In genomic region chr1:47755368-47755990, GRCh38 we compare ENCODE assay signal across 8 cellular contexts.
DNase-seq lines count a peak whose midpoint lies in the region; ATAC-seq and TF ChIP-seq lines count a peak whose summit lies in the region.

No MANE protein-coding gene starts in this region.

- BruUV-seq in Caco-2 (replicated peaks; lab: Mats Ljungman, UMichigan) = no TSS peak

- intact Hi-C loops in Caco-2 (cut with micrococcal nuclease; ENCODE audit: unreplicated experiment) = loop anchor here (1.0 kb wide), 1 partner anchor 17 kb away; no protein-coding TSS in a partner anchor
- intact Hi-C loops in right lobe of liver (cut with DNase I) = no loop called here
- intact Hi-C loops in tibial artery (cut with DNase I; ENCODE audit: low total_unique reads) = no loop called here

- POLR2A ChIA-PET in Caco-2 (lab: Charles Lee) = no interaction called here

- H3K4me3 Mint-ChIP-seq in Caco-2 (ENCODE audit: unreplicated experiment) = no peak overlapping the region

- H3K4me1 Mint-ChIP-seq in Caco-2 (ENCODE audit: low read depth, unreplicated experiment) = peaks cover 7% of the 10 kb centered on the region

- H3K27me3 ChIP-seq in Caco-2 (replicated peaks; ENCODE audit: control insufficient read depth, insufficient read depth, low read length) = no peaks in the 10 kb centered on the region
- no peaks in the 10 kb centered on the region for H3K27me3 ChIP-seq in Peyer's patch
- H3K27me3 ChIP-seq in right lobe of liver = no peaks in the 10 kb centered on the region
- no peaks in the 10 kb centered on the region for H3K27me3 ChIP-seq in tibial artery

- no peak overlapping the region for H3K27ac Mint-ChIP-seq in Caco-2 (ENCODE audit: unreplicated experiment)
- no peak overlapping the region for H3K27ac Mint-ChIP-seq in activated naive CD4-positive, alpha-beta T cell treated with anti-CD3 and anti-CD28 coated beads, Interleukin-2, amount 50 U/mL, for 72 hours

- TF ChIP-seq CTCF in Caco-2 (IDR thresholded peaks at IDR 0.05; ENCODE audit: insufficient read depth in 1 of 2, low read depth in 1 of 2, low read length in 1 of 2, severe bottlenecking in 1 of 2, unreplicated experiment in 1 of 2) = peak; percentile 59 to 63
- TF ChIP-seq CTCF in Peyer's patch (IDR thresholded peaks at IDR 0.05) = peak in 5 of 6 experiments; percentile 22 to 68 (median 62)
- peak; percentile 34 to 61 (median 51) for TF ChIP-seq CTCF in right lobe of liver (IDR thresholded peaks at IDR 0.05)
- peak; percentile 9 to 13 for TF ChIP-seq CTCF in tibial artery (IDR thresholded peaks at IDR 0.05)

- H3K9me3 Mint-ChIP-seq in Caco-2 (ENCODE audit: unreplicated experiment) = no peaks in the 10 kb centered on the region
- no peaks in the 10 kb centered on the region for H3K9me3 Mint-ChIP-seq in activated naive CD4-positive, alpha-beta T cell treated with anti-CD3 and anti-CD28 coated beads, Interleukin-2, amount 50 U/mL, for 72 hours

- no CpG with 5 or more reads among the region's 7 CpGs for WGBS in right lobe of liver (ENCODE audit: insufficient coverage, low coverage, low lambda C conversion rate, missing lambda C conversion rate)

- CTCF ChIA-PET in Caco-2 (lab: Charles Lee) = interaction anchor here (0.5 to 0.7 kb wide), 3 partner anchors 17 to 318 kb away, joined by 3 to 6 read pairs (median 5); partner anchors contain the start of gene FOXD2

- H3K9me3 ChIP-seq in Caco-2 (no peaks in the 10 kb centered on the region), Peyer's patch (no peaks in the 10 kb centered on the region), right lobe of liver (no peaks in the 10 kb centered on the region), tibial artery (no peaks in the 10 kb centered on the region)

- H3K36me3 Mint-ChIP-seq in Caco-2 (ENCODE audit: insufficient read depth, unreplicated experiment) = no peaks in the 10 kb centered on the region
- no peaks in the 10 kb centered on the region for H3K36me3 Mint-ChIP-seq in activated naive CD4-positive, alpha-beta T cell treated with anti-CD3 and anti-CD28 coated beads, Interleukin-2, amount 50 U/mL, for 72 hours

- ATAC-seq in GM21717 (IDR thresholded peaks at IDR 0.05; ENCODE audit: unreplicated experiment) = peak; percentile 53
- peak; percentile 56 to 75 for ATAC-seq in activated naive CD4-positive, alpha-beta T cell treated with anti-CD3 and anti-CD28 coated beads, Interleukin-2, amount 50 U/mL, for 72 hours
- peak; percentile 48 to 67 (median 56) for ATAC-seq in right lobe of liver

- no peaks in the 10 kb centered on the region for H3K36me3 ChIP-seq in Caco-2 (ENCODE audit: control insufficient read depth, insufficient read depth, low read length)
- no peaks in the 10 kb centered on the region for H3K36me3 ChIP-seq in Peyer's patch
- H3K36me3 ChIP-seq in right lobe of liver = no peaks in the 10 kb centered on the region
- H3K36me3 ChIP-seq in tibial artery = no peaks in the 10 kb centered on the region

- TF ChIP-seq POLR2A in Peyer's patch (IDR thresholded peaks at IDR 0.05) (no peak), right lobe of liver (IDR thresholded peaks at IDR 0.05) (no peak)

- no peak overlapping the region for H3K4me3 ChIP-seq in Caco-2 (ENCODE audit: low read depth, low read length)
- H3K4me3 ChIP-seq in Peyer's patch = no peak overlapping the region
- H3K4me3 ChIP-seq in right lobe of liver = no peak overlapping the region
- no peak overlapping the region for H3K4me3 ChIP-seq in tibial artery

- no peaks in the 10 kb centered on the region for H3K27me3 Mint-ChIP-seq in Caco-2 (ENCODE audit: insufficient read depth, unreplicated experiment)

- H3K4me1 ChIP-seq in Caco-2 (no peaks in the 10 kb centered on the region), Peyer's patch (peaks cover 0 to 15% (median 0%) of the 10 kb centered on the region in 4 donors), right lobe of liver (no peaks in the 10 kb centered on the region), tibial artery (peaks cover 0 to 69% (median 50%) of the 10 kb centered on the region in 4 donors)

- H3K27ac ChIP-seq in Peyer's patch (no peak overlapping the region), right lobe of liver (no peak overlapping the region), tibial artery (peak overlapping the region in 1 of 2 donors; percentile 90)

- DNase-seq in Caco-2 (peak; percentile 53 to 71), Peyer's patch (peak; percentile 33 to 83 (median 71)), right lobe of liver (peak in 2 of 3 donors; percentile 35 to 57), tibial artery (no peak), middle frontal gyrus (ENCODE audit: extremely low spot score, low spot score) (no peak), midbrain (lab: John Stamatoyannopoulos, UW) (no peak)
- DNase-seq in activated naive CD4-positive, alpha-beta T cell treated with anti-CD3 and anti-CD28 coated beads, Interleukin-2, amount 50 U/mL, for 72 hours (ENCODE audit: low spot score in 2 of 2) = peak in 1 of 2 donors; percentile 74

Comparison
In these comparisons a context has a peak if more than half of its experiments do, and no peak if none do; other contexts are left out.
1. DNase-seq: peak in Caco-2 (2 of 2), Peyer's patch (3 of 3) and right lobe of liver (2 of 3); none in tibial artery (0 of 2), middle frontal gyrus (single experiment) and midbrain (single experiment).
2. CTCF ChIP-seq: peak in every context shown above with its lines; median percentile 62 in Peyer's patch; 61 in Caco-2; 51 in right lobe of liver; 11 in tibial artery.
3. Peak in every context shown above with its lines, with median percentiles within 50 percentile points of each other: ATAC-seq.